In the genomic region with DNA sequence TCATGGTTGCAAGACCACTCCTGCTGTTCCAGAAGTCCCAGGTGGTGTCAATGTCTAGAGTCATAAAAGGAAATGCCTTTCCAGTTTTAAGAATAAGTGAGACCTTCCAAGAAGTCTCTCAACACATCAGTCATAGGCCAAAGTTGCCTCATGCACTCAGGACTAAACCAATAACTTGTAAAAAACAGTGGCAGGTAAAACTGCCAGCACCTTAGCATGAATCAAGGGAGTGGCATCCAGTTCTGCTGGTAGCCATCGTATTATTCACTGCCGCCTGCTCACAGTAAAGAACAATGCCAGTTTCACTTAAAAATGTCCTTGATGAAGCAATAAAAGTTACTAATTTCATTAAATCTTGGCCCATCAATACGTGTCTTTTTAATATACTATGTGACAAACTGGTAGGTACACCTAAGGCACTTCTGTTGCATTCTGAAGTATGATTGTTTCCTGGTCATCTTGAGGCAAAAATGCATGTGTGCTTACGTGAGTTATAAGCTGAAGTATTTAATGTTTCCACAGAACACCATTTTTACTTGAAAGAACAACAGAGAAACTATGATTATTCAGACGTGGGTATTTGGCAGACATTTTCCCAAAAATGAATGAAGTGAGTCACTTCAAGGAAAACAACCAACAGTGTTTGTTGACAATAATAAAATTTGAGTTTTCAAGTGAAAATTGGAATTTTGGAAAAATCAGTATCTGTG, we compare ENCODE assay signal across 1 cellular context.
TF ChIP-seq lines count a peak whose summit lies in the region.

No MANE protein-coding gene starts in this region.

TF ChIP-seq in GM23338, 12 proteins besides CTCF, POLR2A, EP300 and RAD21:
- no peak for TF ChIP-seq NANOG (IDR thresholded peaks at IDR 0.05; ENCODE audit: borderline replicate concordance)
- TF ChIP-seq EZH2phosphoT487 (IDR thresholded peaks at IDR 0.05; ENCODE audit: unreplicated experiment), result no peak
- TF ChIP-seq POLR2AphosphoS5 (IDR thresholded peaks at IDR 0.05; ENCODE audit: low read depth), result no peak
- TF ChIP-seq, protein P1, sequence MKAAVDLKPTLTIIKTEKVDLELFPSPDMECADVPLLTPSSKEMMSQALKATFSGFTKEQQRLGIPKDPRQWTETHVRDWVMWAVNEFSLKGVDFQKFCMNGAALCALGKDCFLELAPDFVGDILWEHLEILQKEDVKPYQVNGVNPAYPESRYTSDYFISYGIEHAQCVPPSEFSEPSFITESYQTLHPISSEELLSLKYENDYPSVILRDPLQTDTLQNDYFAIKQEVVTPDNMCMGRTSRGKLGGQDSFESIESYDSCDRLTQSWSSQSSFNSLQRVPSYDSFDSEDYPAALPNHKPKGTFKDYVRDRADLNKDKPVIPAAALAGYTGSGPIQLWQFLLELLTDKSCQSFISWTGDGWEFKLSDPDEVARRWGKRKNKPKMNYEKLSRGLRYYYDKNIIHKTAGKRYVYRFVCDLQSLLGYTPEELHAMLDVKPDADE (IDR thresholded peaks at IDR 0.05), result no peak
- TF ChIP-seq ZNF114 (CRISPR knock-in tag; IDR thresholded peaks at IDR 0.05), result no peak
- TF ChIP-seq, protein P2, sequence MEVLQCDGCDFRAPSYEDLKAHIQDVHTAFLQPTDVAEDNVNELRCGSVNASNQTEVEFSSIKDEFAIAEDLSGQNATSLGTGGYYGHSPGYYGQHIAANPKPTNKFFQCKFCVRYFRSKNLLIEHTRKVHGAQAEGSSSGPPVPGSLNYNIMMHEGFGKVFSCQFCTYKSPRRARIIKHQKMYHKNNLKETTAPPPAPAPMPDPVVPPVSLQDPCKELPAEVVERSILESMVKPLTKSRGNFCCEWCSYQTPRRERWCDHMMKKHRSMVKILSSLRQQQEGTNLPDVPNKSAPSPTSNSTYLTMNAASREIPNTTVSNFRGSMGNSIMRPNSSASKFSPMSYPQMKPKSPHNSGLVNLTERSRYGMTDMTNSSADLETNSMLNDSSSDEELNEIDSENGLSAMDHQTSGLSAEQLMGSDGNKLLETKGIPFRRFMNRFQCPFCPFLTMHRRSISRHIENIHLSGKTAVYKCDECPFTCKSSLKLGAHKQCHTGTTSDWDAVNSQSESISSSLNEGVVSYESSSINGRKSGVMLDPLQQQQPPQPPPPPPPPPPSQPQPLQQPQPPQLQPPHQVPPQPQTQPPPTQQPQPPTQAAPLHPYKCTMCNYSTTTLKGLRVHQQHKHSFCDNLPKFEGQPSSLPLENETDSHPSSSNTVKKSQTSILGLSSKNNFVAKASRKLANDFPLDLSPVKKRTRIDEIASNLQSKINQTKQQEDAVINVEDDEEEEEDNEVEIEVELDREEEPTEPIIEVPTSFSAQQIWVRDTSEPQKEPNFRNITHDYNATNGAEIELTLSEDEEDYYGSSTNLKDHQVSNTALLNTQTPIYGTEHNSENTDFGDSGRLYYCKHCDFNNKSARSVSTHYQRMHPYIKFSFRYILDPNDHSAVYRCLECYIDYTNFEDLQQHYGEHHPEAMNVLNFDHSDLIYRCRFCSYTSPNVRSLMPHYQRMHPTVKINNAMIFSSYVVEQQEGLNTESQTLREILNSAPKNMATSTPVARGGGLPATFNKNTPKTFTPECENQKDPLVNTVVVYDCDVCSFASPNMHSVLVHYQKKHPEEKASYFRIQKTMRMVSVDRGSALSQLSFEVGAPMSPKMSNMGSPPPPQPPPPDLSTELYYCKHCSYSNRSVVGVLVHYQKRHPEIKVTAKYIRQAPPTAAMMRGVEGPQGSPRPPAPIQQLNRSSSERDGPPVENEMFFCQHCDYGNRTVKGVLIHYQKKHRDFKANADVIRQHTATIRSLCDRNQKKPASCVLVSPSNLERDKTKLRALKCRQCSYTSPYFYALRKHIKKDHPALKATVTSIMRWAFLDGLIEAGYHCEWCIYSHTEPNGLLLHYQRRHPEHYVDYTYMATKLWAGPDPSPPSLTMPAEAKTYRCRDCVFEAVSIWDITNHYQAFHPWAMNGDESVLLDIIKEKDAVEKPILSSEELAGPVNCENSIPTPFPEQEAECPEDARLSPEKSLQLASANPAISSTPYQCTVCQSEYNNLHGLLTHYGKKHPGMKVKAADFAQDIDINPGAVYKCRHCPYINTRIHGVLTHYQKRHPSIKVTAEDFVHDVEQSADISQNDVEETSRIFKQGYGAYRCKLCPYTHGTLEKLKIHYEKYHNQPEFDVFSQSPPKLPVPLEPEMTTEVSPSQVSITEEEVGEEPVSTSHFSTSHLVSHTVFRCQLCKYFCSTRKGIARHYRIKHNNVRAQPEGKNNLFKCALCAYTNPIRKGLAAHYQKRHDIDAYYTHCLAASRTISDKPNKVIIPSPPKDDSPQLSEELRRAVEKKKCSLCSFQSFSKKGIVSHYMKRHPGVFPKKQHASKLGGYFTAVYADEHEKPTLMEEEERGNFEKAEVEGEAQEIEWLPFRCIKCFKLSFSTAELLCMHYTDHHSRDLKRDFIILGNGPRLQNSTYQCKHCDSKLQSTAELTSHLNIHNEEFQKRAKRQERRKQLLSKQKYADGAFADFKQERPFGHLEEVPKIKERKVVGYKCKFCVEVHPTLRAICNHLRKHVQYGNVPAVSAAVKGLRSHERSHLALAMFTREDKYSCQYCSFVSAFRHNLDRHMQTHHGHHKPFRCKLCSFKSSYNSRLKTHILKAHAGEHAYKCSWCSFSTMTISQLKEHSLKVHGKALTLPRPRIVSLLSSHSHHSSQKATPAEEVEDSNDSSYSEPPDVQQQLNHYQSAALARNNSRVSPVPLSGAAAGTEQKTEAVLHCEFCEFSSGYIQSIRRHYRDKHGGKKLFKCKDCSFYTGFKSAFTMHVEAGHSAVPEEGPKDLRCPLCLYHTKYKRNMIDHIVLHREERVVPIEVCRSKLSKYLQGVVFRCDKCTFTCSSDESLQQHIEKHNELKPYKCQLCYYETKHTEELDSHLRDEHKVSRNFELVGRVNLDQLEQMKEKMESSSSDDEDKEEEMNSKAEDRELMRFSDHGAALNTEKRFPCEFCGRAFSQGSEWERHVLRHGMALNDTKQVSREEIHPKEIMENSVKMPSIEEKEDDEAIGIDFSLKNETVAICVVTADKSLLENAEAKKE (CRISPR knock-in tag; IDR thresholded peaks at IDR 0.05), result no peak
- TF ChIP-seq JUNB (IDR thresholded peaks at IDR 0.05; ENCODE audit: unreplicated experiment), result no peak
- TF ChIP-seq ZNF331 (CRISPR knock-in tag; IDR thresholded peaks at IDR 0.05; ENCODE audit: low read depth), result no peak
- TF ChIP-seq CREB1 (CRISPR knock-in tag; IDR thresholded peaks at IDR 0.05; ENCODE audit: low read depth), result no peak
- no peak for TF ChIP-seq STAT1 (IDR thresholded peaks at IDR 0.05; ENCODE audit: unreplicated experiment)
- TF ChIP-seq REST (IDR thresholded peaks at IDR 0.05; ENCODE audit: unreplicated experiment), result no peak
